18 cellular contexts compared by ENCODE assay signal in genomic region chr3:23084367-23084766, GRCh38.
"Had no signal": no experiment of that assay in that cellular context is flagged by ENCODE, and none has a peak within 500 bp of the region (broad histone marks: within the 10 kb centered on the region; RNA-seq: fewer than 3 reads in every experiment).

No MANE protein-coding gene starts in this region.

- H3K27ac ChIP-seq: epithelial cell of prostate, esophagus muscularis mucosa, gastrocnemius medialis, heart right ventricle, neutrophil, right atrium auricular region, sigmoid colon, skin epidermis had no signal

- ATAC-seq: effector memory CD8-positive, alpha-beta T cell; gastrocnemius medialis; heart right ventricle; mucosa of descending colon; naive thymus-derived CD8-positive, alpha-beta T cell had no signal

- H3K9me3 ChIP-seq: esophagus muscularis mucosa, gastrocnemius medialis, heart right ventricle, mucosa of descending colon, neutrophil, right atrium auricular region, sigmoid colon had no signal

- DNase-seq: effector memory CD8-positive, alpha-beta T cell; gastrocnemius medialis; heart right ventricle; hypothalamus; kidney glomerular epithelial cell; mucosa of descending colon; naive thymus-derived CD8-positive, alpha-beta T cell; posterior cingulate gyrus; sigmoid colon; stimulated activated CD4-positive, alpha-beta T cell treated with anti-CD3 and anti-CD28 coated beads, Interleukin-12 subunit alpha, Interleukin-12 subunit beta, amount 100 ng/mL, for 4 hours; stimulated activated naive CD4-positive, alpha-beta T cell treated with Interleukin-2 at 50 U/mL for 16 hours; trophoblast cell had no signal

- H3K27me3 ChIP-seq: esophagus muscularis mucosa, gastrocnemius medialis, heart right ventricle, neutrophil, right atrium auricular region, sigmoid colon had no signal

- H3K4me1 ChIP-seq: right atrium auricular region had no signal

- H3K4me3 ChIP-seq: esophagus muscularis mucosa, gastrocnemius medialis, heart right ventricle, mucosa of descending colon, right atrium auricular region, sigmoid colon, skin epidermis had no signal

- H3K36me3 ChIP-seq: esophagus muscularis mucosa, gastrocnemius medialis, heart right ventricle, neutrophil, right atrium auricular region, sigmoid colon had no signal

- FAIRE-seq: islet of Langerhans had no signal
